In genomic region chr11:73969091-73969490, GRCh38 we compare ENCODE assay signal across 17 cellular contexts. TPM values are rescaled to one million over a fixed set of nuclear protein-coding genes. Genes with fewer than 3 reads are reported as not detected.
DNase-seq lines count a peak whose midpoint lies in the region; ATAC-seq and TF ChIP-seq lines count a peak whose summit lies in the region.
"Had no signal": no experiment of that assay in that cellular context is flagged by ENCODE, and none has a peak within 500 bp of the region (broad histone marks: within the 10 kb centered on the region; RNA-seq: fewer than 3 reads in every experiment).

No MANE protein-coding gene starts in this region.

- H3K4me3 Mint-ChIP-seq in activated naive CD4-positive, alpha-beta T cell treated with anti-CD3 and anti-CD28 coated beads, Interleukin-2, amount 10 ng/mL, durations not matched to agents 7 days and 5 days, result no peak overlapping the region
- no peak overlapping the region for H3K4me3 Mint-ChIP-seq in dendritic cell treated with granulocyte-macrophage colony-stimulating factor and Interleukin-4, amounts not matched to agents 40 ng/mL and 50 ng/mL, for 4 days
- no peak overlapping the region for H3K4me3 Mint-ChIP-seq in stimulated activated effector memory CD8-positive, alpha-beta T cell treated with anti-CD3 and anti-CD28 coated beads, Interleukin-12 subunit alpha, Interleukin-12 subunit beta, amount 100 ng/mL, for 72 hours

- TF ChIP-seq CTCF in NB4 (IDR thresholded peaks at IDR 0.05; ENCODE audit: low read depth, low read length), result no peak
- no peak for TF ChIP-seq CTCF in dorsolateral prefrontal cortex (IDR thresholded peaks at IDR 0.05 in 54 of 56, conservative IDR thresholded peaks at IDR 0.05 in 2 of 56; ENCODE audit: low read depth in 1 of 56, partially characterized antibody in 56 of 56)

- H3K36me3 Mint-ChIP-seq in activated naive CD4-positive, alpha-beta T cell treated with anti-CD3 and anti-CD28 coated beads, Interleukin-2, amount 10 ng/mL, durations not matched to agents 7 days and 5 days, result peaks cover 20% of the 10 kb centered on the region
- H3K36me3 Mint-ChIP-seq in dendritic cell treated with granulocyte-macrophage colony-stimulating factor and Interleukin-4, amounts not matched to agents 40 ng/mL and 50 ng/mL, for 4 days (ENCODE audit: low read depth), result peaks cover 14% of the 10 kb centered on the region
- peaks cover 47% of the 10 kb centered on the region for H3K36me3 Mint-ChIP-seq in stimulated activated effector memory CD8-positive, alpha-beta T cell treated with anti-CD3 and anti-CD28 coated beads, Interleukin-12 subunit alpha, Interleukin-12 subunit beta, amount 100 ng/mL, for 72 hours

- H3K4me3 ChIP-seq in NB4 (ENCODE audit: low read depth, low read length) (no peak overlapping the region), dorsolateral prefrontal cortex (no peak overlapping the region)
- H3K4me3 ChIP-seq: heart right ventricle, thyroid gland had no signal

- no peak for DNase-seq in activated naive CD4-positive, alpha-beta T cell treated with anti-CD3 and anti-CD28 coated beads, Interleukin-2, amount 10 ng/mL, durations not matched to agents 7 days and 5 days
- DNase-seq in activated naive CD4-positive, alpha-beta T cell treated with anti-CD3 and anti-CD28 coated beads, Interleukin-2, amount 50 U/mL, for 16 hours, result no peak
- no peak for DNase-seq in NB4 (ENCODE audit: low read depth)
- no peak for DNase-seq in stimulated activated effector memory CD8-positive, alpha-beta T cell treated with anti-CD3 and anti-CD28 coated beads, Interleukin-12 subunit alpha, Interleukin-12 subunit beta, amount 100 ng/mL, for 72 hours (ENCODE audit: low spot score in 2 of 2)
- DNase-seq in NCI-H2171 treated with DMSO at 0.1 percent for 48 hours (lab: John Stamatoyannopoulos, UW), result no peak
- no peak for DNase-seq in dorsolateral prefrontal cortex
- DNase-seq: activated effector memory CD4-positive, alpha-beta T cell treated with anti-CD3 and anti-CD28 coated beads, Interleukin-2, amount 50 U/mL, for 16 hours; heart right ventricle; NCI-H1092 treated with DMSO at 0.1 percent for 48 hours; NCI-H2081 treated with DMSO at 0.1 percent for 48 hours; right cardiac atrium; stimulated activated CD4-positive, alpha-beta T cell treated with anti-CD3 and anti-CD28 coated beads, Interleukin-15, amount 100 ng/mL, for 24 hours; thyroid gland had no signal

- TF ChIP-seq POLR2A in NB4 (IDR thresholded peaks at IDR 0.05; ENCODE audit: extremely low read depth, insufficient read length), result peak; percentile 14

- H3K27ac ChIP-seq in dorsolateral prefrontal cortex, result no peak overlapping the region
- H3K27ac ChIP-seq: thyroid gland, VCaP had no signal

- H3K27me3 Mint-ChIP-seq in activated naive CD4-positive, alpha-beta T cell treated with anti-CD3 and anti-CD28 coated beads, Interleukin-2, amount 10 ng/mL, durations not matched to agents 7 days and 5 days, result peaks cover 18% of the 10 kb centered on the region
- peaks cover 14% of the 10 kb centered on the region for H3K27me3 Mint-ChIP-seq in dendritic cell treated with granulocyte-macrophage colony-stimulating factor and Interleukin-4, amounts not matched to agents 40 ng/mL and 50 ng/mL, for 4 days

- H3K27me3 ChIP-seq in dorsolateral prefrontal cortex, result no peaks in the 10 kb centered on the region
- H3K27me3 ChIP-seq: thyroid gland had no signal

- peak overlapping the region; percentile 0 for H3K27ac Mint-ChIP-seq in activated naive CD4-positive, alpha-beta T cell treated with anti-CD3 and anti-CD28 coated beads, Interleukin-2, amount 10 ng/mL, durations not matched to agents 7 days and 5 days
- peak overlapping the region; percentile 46 for H3K27ac Mint-ChIP-seq in dendritic cell treated with granulocyte-macrophage colony-stimulating factor and Interleukin-4, amounts not matched to agents 40 ng/mL and 50 ng/mL, for 4 days
- H3K27ac Mint-ChIP-seq in stimulated activated effector memory CD8-positive, alpha-beta T cell treated with anti-CD3 and anti-CD28 coated beads, Interleukin-12 subunit alpha, Interleukin-12 subunit beta, amount 100 ng/mL, for 72 hours, result peak overlapping the region; percentile 92

- ATAC-seq in stimulated activated effector memory CD8-positive, alpha-beta T cell treated with anti-CD3 and anti-CD28 coated beads, Interleukin-12 subunit alpha, Interleukin-12 subunit beta, amount 100 ng/mL, for 72 hours, result no peak
- ATAC-seq: heart right ventricle, right cardiac atrium had no signal

- intact Hi-C loops in dendritic cell treated with granulocyte-macrophage colony-stimulating factor and Interleukin-4, amounts not matched to agents 40 ng/mL and 50 ng/mL, for 4 days (cut with micrococcal nuclease), result loop anchor here (10.0 kb wide), 1 partner anchor 476 kb away; no protein-coding TSS in a partner anchor
- intact Hi-C loops in dorsolateral prefrontal cortex (cut with DNase I), result loop anchor here in 1 of 2 donors (5.0 to 10.0 kb wide), 2 partner anchors 203 to 356 kb away; partner anchors contain the start of genes C2CD3 and PPME1

- CTCF ChIA-PET in activated naive CD4-positive, alpha-beta T cell treated with anti-CD3 and anti-CD28 coated beads, Interleukin-2, amount 10 ng/mL, durations not matched to agents 7 days and 5 days (lab: Charles Lee), result interaction anchor here (1.6 to 1.9 kb wide), 2 partner anchors 11 to 352 kb away, joined by 4 to 7 read pairs; no protein-coding TSS in a partner anchor

- peaks cover 64% of the 10 kb centered on the region for H3K4me1 Mint-ChIP-seq in activated naive CD4-positive, alpha-beta T cell treated with anti-CD3 and anti-CD28 coated beads, Interleukin-2, amount 10 ng/mL, durations not matched to agents 7 days and 5 days
- peaks cover 43% of the 10 kb centered on the region for H3K4me1 Mint-ChIP-seq in dendritic cell treated with granulocyte-macrophage colony-stimulating factor and Interleukin-4, amounts not matched to agents 40 ng/mL and 50 ng/mL, for 4 days (ENCODE audit: low read depth)
- H3K4me1 Mint-ChIP-seq in stimulated activated effector memory CD8-positive, alpha-beta T cell treated with anti-CD3 and anti-CD28 coated beads, Interleukin-12 subunit alpha, Interleukin-12 subunit beta, amount 100 ng/mL, for 72 hours, result peaks cover 65% of the 10 kb centered on the region

- no peaks in the 10 kb centered on the region for H3K9me3 Mint-ChIP-seq in activated naive CD4-positive, alpha-beta T cell treated with anti-CD3 and anti-CD28 coated beads, Interleukin-2, amount 10 ng/mL, durations not matched to agents 7 days and 5 days
- H3K9me3 Mint-ChIP-seq in dendritic cell treated with granulocyte-macrophage colony-stimulating factor and Interleukin-4, amounts not matched to agents 40 ng/mL and 50 ng/mL, for 4 days, result no peaks in the 10 kb centered on the region
- H3K9me3 Mint-ChIP-seq in stimulated activated effector memory CD8-positive, alpha-beta T cell treated with anti-CD3 and anti-CD28 coated beads, Interleukin-12 subunit alpha, Interleukin-12 subunit beta, amount 100 ng/mL, for 72 hours, result no peaks in the 10 kb centered on the region

RNA-seq across cellular contexts. Expression of gene UCP2, which starts 13.6 kb away (rescaled TPM):
- 10 to 100 TPM in 72 of 120 experiments, 1 to 10 TPM in 48; 3.3 to 33.4 (median 11.2) TPM for total RNA-seq in dorsolateral prefrontal cortex

RNA-seq across cellular contexts. Expression of gene DNAJB13, which starts 18.3 kb away (rescaled TPM):
- total RNA-seq in dorsolateral prefrontal cortex, result 1 to 10 TPM in 31 of 120 experiments, under 1 TPM in 66, not detected in 23; 0.24 to 3.0 (median 0.72) TPM
- total RNA-seq: heart right ventricle, LHCN-M2, osteoblast had no signal

RNA-seq across cellular contexts. Expression of gene UCP3, which starts 39.8 kb away (rescaled TPM):
- total RNA-seq in dorsolateral prefrontal cortex, result 10 to 100 TPM in 10 of 120 experiments, 1 to 10 TPM in 110; 2.3 to 15.6 (median 5.9) TPM

Comparison
In these comparisons a context has a peak if more than half of its experiments do, and no peak if none do; other contexts are left out.
1. H3K27ac Mint-ChIP-seq: peak in every context shown above with its lines; median percentile 92 in stimulated activated effector memory CD8-positive, alpha-beta T cell treated with anti-CD3 and anti-CD28 coated beads, Interleukin-12 subunit alpha, Interleukin-12 subunit beta, amount 100 ng/mL, for 72 hours; 46 in dendritic cell treated with granulocyte-macrophage colony-stimulating factor and Interleukin-4, amounts not matched to agents 40 ng/mL and 50 ng/mL, for 4 days; 0 in activated naive CD4-positive, alpha-beta T cell treated with anti-CD3 and anti-CD28 coated beads, Interleukin-2, amount 10 ng/mL, durations not matched to agents 7 days and 5 days.